9 cellular contexts compared by ENCODE assay signal in genomic region chr14:51547260-51547659, GRCh38.
A peak's percentile ranks its signal among the peaks of the same experiment; 100 is the strongest.
DNase-seq lines count a peak whose midpoint lies in the region; ATAC-seq and TF ChIP-seq lines count a peak whose summit lies in the region.
"Had no signal": no experiment of that assay in that cellular context is flagged by ENCODE, and none has a peak within 500 bp of the region (broad histone marks: within the 10 kb centered on the region; RNA-seq: fewer than 3 reads in every experiment).

No MANE protein-coding gene starts in this region.

- H3K36me3 Mint-ChIP-seq in activated CD8-positive, alpha-beta memory T cell treated with anti-CD3 and anti-CD28 coated beads, Interleukin-2, amount 10 ng/mL, durations not matched to agents 7 days and 5 days, result no peaks in the 10 kb centered on the region

- H3K4me3 ChIP-seq in SJSA1 (no peak overlapping the region), foreskin fibroblast (ENCODE audit: low read depth in 1 of 2, low read length in 2 of 2) (no peak overlapping the region), psoas muscle (no peak overlapping the region)

- H3K4me1 Mint-ChIP-seq in activated CD8-positive, alpha-beta memory T cell treated with anti-CD3 and anti-CD28 coated beads, Interleukin-2, amount 10 ng/mL, durations not matched to agents 7 days and 5 days, result no peaks in the 10 kb centered on the region

- intact Hi-C loops in psoas muscle (cut with DNase I), result no loop called here

- H3K27ac ChIP-seq in SJSA1, result peak overlapping the region; percentile 94
- H3K27ac ChIP-seq in psoas muscle, result peak overlapping the region; percentile 5
- H3K27ac ChIP-seq: parathyroid adenoma had no signal

- TF ChIP-seq CTCF in foreskin fibroblast (IDR thresholded peaks at IDR 0.05; ENCODE audit: low read depth, low read length), result no peak
- no peak for TF ChIP-seq CTCF in psoas muscle (IDR thresholded peaks at IDR 0.05)

- ATAC-seq in psoas muscle (peak; percentile 75 to 98 (median 84)), HG03159 (IDR thresholded peaks at IDR 0.05; ENCODE audit: unreplicated experiment) (no peak), HG03139 (IDR thresholded peaks at IDR 0.05; ENCODE audit: unreplicated experiment) (no peak)
- no peak for ATAC-seq in activated CD8-positive, alpha-beta memory T cell treated with anti-CD3 and anti-CD28 coated beads, Interleukin-2, amount 10 ng/mL, durations not matched to agents 7 days and 5 days

- peaks cover 32% of the 10 kb centered on the region for H3K27me3 Mint-ChIP-seq in activated CD8-positive, alpha-beta memory T cell treated with anti-CD3 and anti-CD28 coated beads, Interleukin-2, amount 10 ng/mL, durations not matched to agents 7 days and 5 days

- CTCF ChIA-PET in activated CD8-positive, alpha-beta memory T cell treated with anti-CD3 and anti-CD28 coated beads, Interleukin-2, amount 10 ng/mL, durations not matched to agents 7 days and 5 days (lab: Charles Lee), result no interaction called here

- H3K27me3 ChIP-seq in SJSA1 (replicated peaks) (no peaks in the 10 kb centered on the region), psoas muscle (ENCODE audit: insufficient read depth in 3 of 3, low read length in 2 of 3) (no peaks in the 10 kb centered on the region)

- 38 to 51% (median 46%) methylated on average over 3 of the region's 3 CpGs for WGBS in psoas muscle, 3 donors

- H3K27ac Mint-ChIP-seq in activated CD8-positive, alpha-beta memory T cell treated with anti-CD3 and anti-CD28 coated beads, Interleukin-2, amount 10 ng/mL, durations not matched to agents 7 days and 5 days, result no peak overlapping the region

- H3K9me3 ChIP-seq in SJSA1 (replicated peaks), result no peaks in the 10 kb centered on the region
- H3K9me3 ChIP-seq in psoas muscle, result peaks cover 2% of the 10 kb centered on the region

- DNase-seq in Daoy (ENCODE audit: low read depth) (peak; percentile 98), SJSA1 (ENCODE audit: low read depth in 1 of 2, low spot score in 2 of 2) (peak; percentile 83 to 92), foreskin fibroblast (peak; percentile 98), psoas muscle (no peak)
- no peak for DNase-seq in activated CD8-positive, alpha-beta memory T cell treated with anti-CD3 and anti-CD28 coated beads, Interleukin-2, amount 10 ng/mL, durations not matched to agents 7 days and 5 days
- DNase-seq in stimulated activated CD4-positive, alpha-beta T cell treated with anti-CD3 and anti-CD28 coated beads, Interleukin-2, amount 100 ng/mL, for 48 hours, result no peak

- peaks cover 50% of the 10 kb centered on the region for H3K4me1 ChIP-seq in SJSA1 (replicated peaks)
- H3K4me1 ChIP-seq in psoas muscle, result peaks cover 15% of the 10 kb centered on the region
- H3K4me1 ChIP-seq: parathyroid adenoma had no signal

- H3K36me3 ChIP-seq in SJSA1 (no peaks in the 10 kb centered on the region), psoas muscle (ENCODE audit: insufficient read depth in 1 of 2, low read depth in 1 of 2) (no peaks in the 10 kb centered on the region)

- H3K9me3 Mint-ChIP-seq in activated CD8-positive, alpha-beta memory T cell treated with anti-CD3 and anti-CD28 coated beads, Interleukin-2, amount 10 ng/mL, durations not matched to agents 7 days and 5 days (ENCODE audit: low read depth), result no peaks in the 10 kb centered on the region

- no peak overlapping the region for H3K4me3 Mint-ChIP-seq in activated CD8-positive, alpha-beta memory T cell treated with anti-CD3 and anti-CD28 coated beads, Interleukin-2, amount 10 ng/mL, durations not matched to agents 7 days and 5 days

Comparison
In these comparisons a context has a peak if more than half of its experiments do, and no peak if none do; other contexts are left out.
1. DNase-seq: peak in Daoy (single experiment), SJSA1 (2 of 2) and foreskin fibroblast (2 of 2); none in psoas muscle (0 of 2), activated CD8-positive, alpha-beta memory T cell treated with anti-CD3 and anti-CD28 coated beads, Interleukin-2, amount 10 ng/mL, durations not matched to agents 7 days and 5 days (single experiment) and stimulated activated CD4-positive, alpha-beta T cell treated with anti-CD3 and anti-CD28 coated beads, Interleukin-2, amount 100 ng/mL, for 48 hours (0 of 2).
2. ATAC-seq: peak in psoas muscle (4 of 4); none in activated CD8-positive, alpha-beta memory T cell treated with anti-CD3 and anti-CD28 coated beads, Interleukin-2, amount 10 ng/mL, durations not matched to agents 7 days and 5 days (single experiment), HG03159 (single experiment) and HG03139 (single experiment).